ENCODE assay signal across 16 cellular contexts in genomic region chr6:137715589-137716045, GRCh38.
DNase-seq lines count a peak whose midpoint lies in the region; ATAC-seq and TF ChIP-seq lines count a peak whose summit lies in the region.
"Had no signal": no experiment of that assay in that cellular context is flagged by ENCODE, and none has a peak within 500 bp of the region (broad histone marks: within the 10 kb centered on the region; RNA-seq: fewer than 3 reads in every experiment).

No MANE protein-coding gene starts in this region.

- H3K4me3 Mint-ChIP-seq in activated naive CD4-positive, alpha-beta T cell treated with anti-CD3 and anti-CD28 coated beads, Interleukin-2, amount 10 ng/mL, durations not matched to agents 7 days and 5 days, result no peak overlapping the region
- peak overlapping the region; percentile 29 for H3K4me3 Mint-ChIP-seq in stimulated activated effector memory CD8-positive, alpha-beta T cell treated with anti-CD3 and anti-CD28 coated beads, Interleukin-12 subunit alpha, Interleukin-12 subunit beta, amount 100 ng/mL, for 72 hours
- H3K4me3 Mint-ChIP-seq in glutamatergic neuron (ENCODE audit: unreplicated experiment), result no peak overlapping the region

- peaks cover 12% of the 10 kb centered on the region for H3K9me3 Mint-ChIP-seq in activated naive CD4-positive, alpha-beta T cell treated with anti-CD3 and anti-CD28 coated beads, Interleukin-2, amount 10 ng/mL, durations not matched to agents 7 days and 5 days
- peaks cover 15% of the 10 kb centered on the region for H3K9me3 Mint-ChIP-seq in stimulated activated effector memory CD8-positive, alpha-beta T cell treated with anti-CD3 and anti-CD28 coated beads, Interleukin-12 subunit alpha, Interleukin-12 subunit beta, amount 100 ng/mL, for 72 hours
- no peaks in the 10 kb centered on the region for H3K9me3 Mint-ChIP-seq in glutamatergic neuron (ENCODE audit: unreplicated experiment)

- H3K4me1 Mint-ChIP-seq in activated naive CD4-positive, alpha-beta T cell treated with anti-CD3 and anti-CD28 coated beads, Interleukin-2, amount 10 ng/mL, durations not matched to agents 7 days and 5 days, result peaks cover 57% of the 10 kb centered on the region
- peaks cover 66% of the 10 kb centered on the region for H3K4me1 Mint-ChIP-seq in stimulated activated effector memory CD8-positive, alpha-beta T cell treated with anti-CD3 and anti-CD28 coated beads, Interleukin-12 subunit alpha, Interleukin-12 subunit beta, amount 100 ng/mL, for 72 hours
- H3K4me1 Mint-ChIP-seq in glutamatergic neuron (ENCODE audit: low read depth, unreplicated experiment), result no peaks in the 10 kb centered on the region

- CTCF ChIA-PET in activated naive CD4-positive, alpha-beta T cell treated with anti-CD3 and anti-CD28 coated beads, Interleukin-2, amount 10 ng/mL, durations not matched to agents 7 days and 5 days (lab: Charles Lee), result interaction anchor here (0.9 to 4.4 kb wide), 12 partner anchors 7 to 292 kb away, joined by 3 to 26 read pairs (median 5); partner anchors contain the start of gene TNFAIP3

- TF ChIP-seq CTCF in glutamatergic neuron (IDR thresholded peaks at IDR 0.05; ENCODE audit: partially characterized antibody, unreplicated experiment), result no peak

- ATAC-seq in stimulated activated effector memory CD8-positive, alpha-beta T cell treated with anti-CD3 and anti-CD28 coated beads, Interleukin-12 subunit alpha, Interleukin-12 subunit beta, amount 100 ng/mL, for 72 hours, result peak; percentile 96
- ATAC-seq: left lobe of liver, Right ventricle myocardium inferior had no signal

- no peak for DNase-seq in activated naive CD4-positive, alpha-beta T cell treated with anti-CD3 and anti-CD28 coated beads, Interleukin-2, amount 10 ng/mL, durations not matched to agents 7 days and 5 days
- no peak for DNase-seq in activated naive CD4-positive, alpha-beta T cell treated with anti-CD3 and anti-CD28 coated beads, Interleukin-2, amount 50 U/mL, for 16 hours
- DNase-seq in T follicular helper cell (ENCODE audit: low read depth), result peak; percentile 15
- DNase-seq in effector CD4-positive, alpha-beta T cell, result peak; percentile 30
- DNase-seq in stimulated activated effector memory CD8-positive, alpha-beta T cell treated with anti-CD3 and anti-CD28 coated beads, Interleukin-12 subunit alpha, Interleukin-12 subunit beta, amount 100 ng/mL, for 72 hours (ENCODE audit: low spot score in 2 of 2), result no peak
- DNase-seq in hippocampal formation (lab: John Stamatoyannopoulos, UW), result no peak
- no peak for DNase-seq in glutamatergic neuron
- DNase-seq in GM19238 (ENCODE audit: insufficient read length, low spot score), result no peak
- DNase-seq: adrenal gland; DMS79 treated with DMSO at 0.1 percent for 48 hours; NCI-H1105; NCI-H69; occipital lobe; stimulated activated CD8-positive, alpha-beta memory T cell treated with anti-CD3 and anti-CD28 coated beads, Interleukin-4, amount 100 ng/mL, for 48 hours had no signal

- H3K36me3 Mint-ChIP-seq in activated naive CD4-positive, alpha-beta T cell treated with anti-CD3 and anti-CD28 coated beads, Interleukin-2, amount 10 ng/mL, durations not matched to agents 7 days and 5 days, result peaks cover 13% of the 10 kb centered on the region
- H3K36me3 Mint-ChIP-seq in stimulated activated effector memory CD8-positive, alpha-beta T cell treated with anti-CD3 and anti-CD28 coated beads, Interleukin-12 subunit alpha, Interleukin-12 subunit beta, amount 100 ng/mL, for 72 hours, result peaks cover 15% of the 10 kb centered on the region
- H3K36me3 Mint-ChIP-seq in glutamatergic neuron (ENCODE audit: unreplicated experiment), result no peaks in the 10 kb centered on the region

- no peaks in the 10 kb centered on the region for H3K27me3 Mint-ChIP-seq in activated naive CD4-positive, alpha-beta T cell treated with anti-CD3 and anti-CD28 coated beads, Interleukin-2, amount 10 ng/mL, durations not matched to agents 7 days and 5 days
- no peaks in the 10 kb centered on the region for H3K27me3 Mint-ChIP-seq in glutamatergic neuron (ENCODE audit: unreplicated experiment)

- peak overlapping the region; percentile 82 for H3K27ac Mint-ChIP-seq in activated naive CD4-positive, alpha-beta T cell treated with anti-CD3 and anti-CD28 coated beads, Interleukin-2, amount 10 ng/mL, durations not matched to agents 7 days and 5 days
- peak overlapping the region; percentile 92 for H3K27ac Mint-ChIP-seq in stimulated activated effector memory CD8-positive, alpha-beta T cell treated with anti-CD3 and anti-CD28 coated beads, Interleukin-12 subunit alpha, Interleukin-12 subunit beta, amount 100 ng/mL, for 72 hours
- no peak overlapping the region for H3K27ac Mint-ChIP-seq in glutamatergic neuron (ENCODE audit: unreplicated experiment)

Comparison
In these comparisons a context has a peak if more than half of its experiments do, and no peak if none do; other contexts are left out.
1. DNase-seq: peak in T follicular helper cell (single experiment) and effector CD4-positive, alpha-beta T cell (single experiment); none in activated naive CD4-positive, alpha-beta T cell treated with anti-CD3 and anti-CD28 coated beads, Interleukin-2, amount 10 ng/mL, durations not matched to agents 7 days and 5 days (single experiment), activated naive CD4-positive, alpha-beta T cell treated with anti-CD3 and anti-CD28 coated beads, Interleukin-2, amount 50 U/mL, for 16 hours (single experiment), stimulated activated effector memory CD8-positive, alpha-beta T cell treated with anti-CD3 and anti-CD28 coated beads, Interleukin-12 subunit alpha, Interleukin-12 subunit beta, amount 100 ng/mL, for 72 hours (0 of 2), hippocampal formation (0 of 2), glutamatergic neuron (single experiment) and GM19238 (single experiment).